In genomic region chr6:43086022-43086658, GRCh38 we compare ENCODE assay signal across 14 cellular contexts. TPM values are rescaled to one million over a fixed set of nuclear protein-coding genes. Genes with fewer than 3 reads are reported as not detected.
DNase-seq lines count a peak whose midpoint lies in the region; ATAC-seq and TF ChIP-seq lines count a peak whose summit lies in the region.
"Had no signal": no experiment of that assay in that cellular context is flagged by ENCODE, and none has a peak within 500 bp of the region (broad histone marks: within the 10 kb centered on the region; RNA-seq: fewer than 3 reads in every experiment).

No MANE protein-coding gene starts in this region.

- no peaks in the 10 kb centered on the region for H3K27me3 ChIP-seq in Karpas-422 (ENCODE audit: low read length)

- H3K27ac ChIP-seq in SK-N-MC (peak overlapping the region; percentile 72), Karpas-422 (ENCODE audit: low read length) (no peak overlapping the region)

- H3K9me3 ChIP-seq in SK-N-MC (ENCODE audit: low read depth, low read length) (no peaks in the 10 kb centered on the region), Karpas-422 (ENCODE audit: low read length) (no peaks in the 10 kb centered on the region)

- no peaks in the 10 kb centered on the region for H3K79me2 ChIP-seq in Karpas-422 (ENCODE audit: low read length)

- peaks cover 76% of the 10 kb centered on the region for H3K4me1 Mint-ChIP-seq in nephron progenitor cell
- H3K4me1 Mint-ChIP-seq in type B pancreatic cell (ENCODE audit: unreplicated experiment) = peaks cover 41% of the 10 kb centered on the region

- peaks cover 2% of the 10 kb centered on the region for H3K36me3 Mint-ChIP-seq in nephron progenitor cell (ENCODE audit: low read depth)
- peaks cover under 1% of the 10 kb centered on the region for H3K36me3 Mint-ChIP-seq in type B pancreatic cell

- no peaks in the 10 kb centered on the region for H3K36me3 ChIP-seq in SK-N-MC (ENCODE audit: insufficient read depth, low read length)
- no peaks in the 10 kb centered on the region for H3K36me3 ChIP-seq in Karpas-422 (ENCODE audit: insufficient read depth, low read length)

- H3K9me3 Mint-ChIP-seq in nephron progenitor cell (no peaks in the 10 kb centered on the region), type B pancreatic cell (no peaks in the 10 kb centered on the region)
- H3K9me3 Mint-ChIP-seq: neural crest cell had no signal

- H3K4me2 ChIP-seq in Karpas-422 (ENCODE audit: low read depth, low read length, poor library complexity, severe bottlenecking) = no peak overlapping the region

- peaks cover 4% of the 10 kb centered on the region; the same call in 1 of the 2 replicates for H3K4me1 ChIP-seq in Karpas-422 (ENCODE audit: low read length)

- H3K4me3 ChIP-seq in SK-N-MC (peak overlapping the region; percentile 40), Karpas-422 (ENCODE audit: low read length) (no peak overlapping the region)
- H3K4me3 ChIP-seq: skin epidermis had no signal

- peak; percentile 25 for DNase-seq in activated CD4-positive, alpha-beta T cell treated with anti-CD3 and anti-CD28 coated beads for 48 hours
- DNase-seq in activated CD4-positive, alpha-beta T cell treated with anti-CD3 and anti-CD28 coated beads for 1 hour = no peak
- DNase-seq in SK-N-MC (ENCODE audit: low read depth, low spot score) (peak; percentile 83), nephron progenitor cell (peak; percentile 31), Karpas-422 (no peak), type B pancreatic cell (ENCODE audit: extremely low spot score, unreplicated experiment) (no peak), NCI-H2107 (lab: John Stamatoyannopoulos, UW) (no peak)
- DNase-seq: ACHN, caudate nucleus, kidney glomerular epithelial cell, NCI-H2081 treated with DMSO at 0.1 percent for 48 hours had no signal

- H3K9ac ChIP-seq in SK-N-MC (ENCODE audit: insufficient read length) (peak overlapping the region; percentile 39), Karpas-422 (ENCODE audit: low read length) (no peak overlapping the region)

- peak overlapping the region; percentile 98 for H3K27ac Mint-ChIP-seq in nephron progenitor cell
- no peak overlapping the region for H3K27ac Mint-ChIP-seq in type B pancreatic cell

- peak; percentile 72 for ATAC-seq in GM18861 (IDR thresholded peaks at IDR 0.05; ENCODE audit: unreplicated experiment)

- H4K20me1 ChIP-seq in Karpas-422 (ENCODE audit: insufficient read depth, low read depth, low read length) = no peaks in the 10 kb centered on the region

- H3K4me3 Mint-ChIP-seq in nephron progenitor cell (no peak overlapping the region), type B pancreatic cell (no peak overlapping the region)
- H3K4me3 Mint-ChIP-seq: neural crest cell had no signal

- H2AFZ ChIP-seq in Karpas-422 (ENCODE audit: low read length) = no peak overlapping the region

- H3K9me2 ChIP-seq in Karpas-422 (replicated peaks; ENCODE audit: insufficient read depth, low read length) = no peaks in the 10 kb centered on the region

- TF ChIP-seq CTCF in nephron progenitor cell (IDR thresholded peaks at IDR 0.05) (no peak), type B pancreatic cell (conservative IDR thresholded peaks at IDR 0.05) (no peak)

- H3K27me3 Mint-ChIP-seq in nephron progenitor cell (ENCODE audit: low read depth, poor library complexity) = no peaks in the 10 kb centered on the region
- no peaks in the 10 kb centered on the region for H3K27me3 Mint-ChIP-seq in type B pancreatic cell

RNA-seq across cellular contexts. Expression of gene PTK7, which starts 10.0 kb away (rescaled TPM):
- total RNA-seq in Karpas-422 (2014; rRNA removed; shearing (Covaris generic); ENCODE audit: low replicate concordance) = 3.3 and 5.3 TPM in 2 replicates
- total RNA-seq in type B pancreatic cell (ENCODE audit: low replicate concordance) = 115 and 155 TPM in 2 replicates

RNA-seq across cellular contexts. Expression of gene KLC4, which starts 26.7 kb away (rescaled TPM):
- 13.8 and 29.3 TPM in 2 replicates for total RNA-seq in Karpas-422 (2014; rRNA removed; shearing (Covaris generic); ENCODE audit: low replicate concordance)
- total RNA-seq in type B pancreatic cell (ENCODE audit: low replicate concordance) = 33.2 and 36.4 TPM in 2 replicates

RNA-seq across cellular contexts. Expression of gene MRPL2, which starts 26.9 kb away (rescaled TPM):
- 21.3 and 40.9 TPM in 2 replicates for total RNA-seq in Karpas-422 (2014; rRNA removed; shearing (Covaris generic); ENCODE audit: low replicate concordance)
- 58.6 and 71.8 TPM in 2 replicates for total RNA-seq in type B pancreatic cell (ENCODE audit: low replicate concordance)

RNA-seq across cellular contexts. Expression of gene CUL7, which starts 32.5 kb away (rescaled TPM):
- 20.2 and 22.2 TPM in 2 replicates for total RNA-seq in Karpas-422 (2014; rRNA removed; shearing (Covaris generic); ENCODE audit: low replicate concordance)
- total RNA-seq in type B pancreatic cell (ENCODE audit: low replicate concordance) = 53.7 and 65.0 TPM in 2 replicates

Comparison
In these comparisons a context has a peak if more than half of its experiments do, and no peak if none do; other contexts are left out.
1. DNase-seq: peak in activated CD4-positive, alpha-beta T cell treated with anti-CD3 and anti-CD28 coated beads for 48 hours (single experiment), SK-N-MC (single experiment) and nephron progenitor cell (single experiment); none in activated CD4-positive, alpha-beta T cell treated with anti-CD3 and anti-CD28 coated beads for 1 hour (single experiment), Karpas-422 (single experiment), type B pancreatic cell (single experiment) and NCI-H2107 (single experiment).
2. RNA of gene PTK7, which starts 10.0 kb away (total RNA-seq): 115 to 155 TPM in type B pancreatic cell; 3.3 to 5.3 TPM in Karpas-422; every median in the first group is over 10 times any median in the second.